2 cellular contexts compared by ENCODE assay signal in the genomic region with DNA sequence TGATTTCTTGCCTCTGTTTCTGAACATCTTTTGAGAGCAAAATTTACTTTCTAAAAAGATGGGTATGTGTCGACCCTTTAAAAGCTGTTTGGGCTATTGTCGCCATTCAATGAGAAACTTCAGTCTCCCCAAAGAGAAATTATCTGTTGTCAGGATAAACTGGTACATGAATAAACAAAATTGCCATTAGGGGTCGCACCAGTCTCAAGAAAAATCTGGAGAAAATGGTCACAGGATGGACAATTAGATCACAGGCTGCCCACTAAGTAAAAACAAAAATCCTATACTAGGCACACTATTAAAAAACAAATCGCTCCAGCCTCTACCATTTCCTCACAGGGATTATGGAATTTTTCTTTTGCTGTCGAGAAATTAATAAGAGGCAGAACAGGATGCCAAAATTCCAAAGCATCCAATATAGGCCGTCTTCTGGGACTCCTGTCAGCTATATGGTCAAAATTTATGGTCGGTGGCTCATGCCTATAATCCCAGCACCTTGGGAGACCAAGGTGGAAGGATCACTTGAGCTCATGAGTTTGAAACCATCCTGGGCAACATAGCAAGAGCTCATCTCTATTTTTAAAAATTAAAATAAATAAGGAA.
TF ChIP-seq lines count a peak whose summit lies in the region.

No MANE protein-coding gene starts in this region.

TF ChIP-seq in GM23338, 12 proteins besides CTCF, POLR2A, EP300 and RAD21 (continues in another document):
- TF ChIP-seq, protein P1, sequence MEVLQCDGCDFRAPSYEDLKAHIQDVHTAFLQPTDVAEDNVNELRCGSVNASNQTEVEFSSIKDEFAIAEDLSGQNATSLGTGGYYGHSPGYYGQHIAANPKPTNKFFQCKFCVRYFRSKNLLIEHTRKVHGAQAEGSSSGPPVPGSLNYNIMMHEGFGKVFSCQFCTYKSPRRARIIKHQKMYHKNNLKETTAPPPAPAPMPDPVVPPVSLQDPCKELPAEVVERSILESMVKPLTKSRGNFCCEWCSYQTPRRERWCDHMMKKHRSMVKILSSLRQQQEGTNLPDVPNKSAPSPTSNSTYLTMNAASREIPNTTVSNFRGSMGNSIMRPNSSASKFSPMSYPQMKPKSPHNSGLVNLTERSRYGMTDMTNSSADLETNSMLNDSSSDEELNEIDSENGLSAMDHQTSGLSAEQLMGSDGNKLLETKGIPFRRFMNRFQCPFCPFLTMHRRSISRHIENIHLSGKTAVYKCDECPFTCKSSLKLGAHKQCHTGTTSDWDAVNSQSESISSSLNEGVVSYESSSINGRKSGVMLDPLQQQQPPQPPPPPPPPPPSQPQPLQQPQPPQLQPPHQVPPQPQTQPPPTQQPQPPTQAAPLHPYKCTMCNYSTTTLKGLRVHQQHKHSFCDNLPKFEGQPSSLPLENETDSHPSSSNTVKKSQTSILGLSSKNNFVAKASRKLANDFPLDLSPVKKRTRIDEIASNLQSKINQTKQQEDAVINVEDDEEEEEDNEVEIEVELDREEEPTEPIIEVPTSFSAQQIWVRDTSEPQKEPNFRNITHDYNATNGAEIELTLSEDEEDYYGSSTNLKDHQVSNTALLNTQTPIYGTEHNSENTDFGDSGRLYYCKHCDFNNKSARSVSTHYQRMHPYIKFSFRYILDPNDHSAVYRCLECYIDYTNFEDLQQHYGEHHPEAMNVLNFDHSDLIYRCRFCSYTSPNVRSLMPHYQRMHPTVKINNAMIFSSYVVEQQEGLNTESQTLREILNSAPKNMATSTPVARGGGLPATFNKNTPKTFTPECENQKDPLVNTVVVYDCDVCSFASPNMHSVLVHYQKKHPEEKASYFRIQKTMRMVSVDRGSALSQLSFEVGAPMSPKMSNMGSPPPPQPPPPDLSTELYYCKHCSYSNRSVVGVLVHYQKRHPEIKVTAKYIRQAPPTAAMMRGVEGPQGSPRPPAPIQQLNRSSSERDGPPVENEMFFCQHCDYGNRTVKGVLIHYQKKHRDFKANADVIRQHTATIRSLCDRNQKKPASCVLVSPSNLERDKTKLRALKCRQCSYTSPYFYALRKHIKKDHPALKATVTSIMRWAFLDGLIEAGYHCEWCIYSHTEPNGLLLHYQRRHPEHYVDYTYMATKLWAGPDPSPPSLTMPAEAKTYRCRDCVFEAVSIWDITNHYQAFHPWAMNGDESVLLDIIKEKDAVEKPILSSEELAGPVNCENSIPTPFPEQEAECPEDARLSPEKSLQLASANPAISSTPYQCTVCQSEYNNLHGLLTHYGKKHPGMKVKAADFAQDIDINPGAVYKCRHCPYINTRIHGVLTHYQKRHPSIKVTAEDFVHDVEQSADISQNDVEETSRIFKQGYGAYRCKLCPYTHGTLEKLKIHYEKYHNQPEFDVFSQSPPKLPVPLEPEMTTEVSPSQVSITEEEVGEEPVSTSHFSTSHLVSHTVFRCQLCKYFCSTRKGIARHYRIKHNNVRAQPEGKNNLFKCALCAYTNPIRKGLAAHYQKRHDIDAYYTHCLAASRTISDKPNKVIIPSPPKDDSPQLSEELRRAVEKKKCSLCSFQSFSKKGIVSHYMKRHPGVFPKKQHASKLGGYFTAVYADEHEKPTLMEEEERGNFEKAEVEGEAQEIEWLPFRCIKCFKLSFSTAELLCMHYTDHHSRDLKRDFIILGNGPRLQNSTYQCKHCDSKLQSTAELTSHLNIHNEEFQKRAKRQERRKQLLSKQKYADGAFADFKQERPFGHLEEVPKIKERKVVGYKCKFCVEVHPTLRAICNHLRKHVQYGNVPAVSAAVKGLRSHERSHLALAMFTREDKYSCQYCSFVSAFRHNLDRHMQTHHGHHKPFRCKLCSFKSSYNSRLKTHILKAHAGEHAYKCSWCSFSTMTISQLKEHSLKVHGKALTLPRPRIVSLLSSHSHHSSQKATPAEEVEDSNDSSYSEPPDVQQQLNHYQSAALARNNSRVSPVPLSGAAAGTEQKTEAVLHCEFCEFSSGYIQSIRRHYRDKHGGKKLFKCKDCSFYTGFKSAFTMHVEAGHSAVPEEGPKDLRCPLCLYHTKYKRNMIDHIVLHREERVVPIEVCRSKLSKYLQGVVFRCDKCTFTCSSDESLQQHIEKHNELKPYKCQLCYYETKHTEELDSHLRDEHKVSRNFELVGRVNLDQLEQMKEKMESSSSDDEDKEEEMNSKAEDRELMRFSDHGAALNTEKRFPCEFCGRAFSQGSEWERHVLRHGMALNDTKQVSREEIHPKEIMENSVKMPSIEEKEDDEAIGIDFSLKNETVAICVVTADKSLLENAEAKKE (CRISPR knock-in tag; IDR thresholded peaks at IDR 0.05), result no peak
- no peak for TF ChIP-seq NANOG (IDR thresholded peaks at IDR 0.05; ENCODE audit: borderline replicate concordance)
- no peak for TF ChIP-seq ZNF331 (CRISPR knock-in tag; IDR thresholded peaks at IDR 0.05; ENCODE audit: low read depth)
- no peak for TF ChIP-seq POLR2AphosphoS5 (IDR thresholded peaks at IDR 0.05; ENCODE audit: low read depth)
- TF ChIP-seq EZH2 (IDR thresholded peaks at IDR 0.05; ENCODE audit: low read depth, unreplicated experiment), result no peak
- TF ChIP-seq JUNB (IDR thresholded peaks at IDR 0.05; ENCODE audit: unreplicated experiment), result no peak
- no peak for TF ChIP-seq CREB1 (CRISPR knock-in tag; IDR thresholded peaks at IDR 0.05; ENCODE audit: low read depth)
- no peak for TF ChIP-seq ZNF114 (CRISPR knock-in tag; IDR thresholded peaks at IDR 0.05)
- TF ChIP-seq STAT1 (IDR thresholded peaks at IDR 0.05; ENCODE audit: unreplicated experiment), result no peak
- TF ChIP-seq, protein P2, sequence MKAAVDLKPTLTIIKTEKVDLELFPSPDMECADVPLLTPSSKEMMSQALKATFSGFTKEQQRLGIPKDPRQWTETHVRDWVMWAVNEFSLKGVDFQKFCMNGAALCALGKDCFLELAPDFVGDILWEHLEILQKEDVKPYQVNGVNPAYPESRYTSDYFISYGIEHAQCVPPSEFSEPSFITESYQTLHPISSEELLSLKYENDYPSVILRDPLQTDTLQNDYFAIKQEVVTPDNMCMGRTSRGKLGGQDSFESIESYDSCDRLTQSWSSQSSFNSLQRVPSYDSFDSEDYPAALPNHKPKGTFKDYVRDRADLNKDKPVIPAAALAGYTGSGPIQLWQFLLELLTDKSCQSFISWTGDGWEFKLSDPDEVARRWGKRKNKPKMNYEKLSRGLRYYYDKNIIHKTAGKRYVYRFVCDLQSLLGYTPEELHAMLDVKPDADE (IDR thresholded peaks at IDR 0.05), result no peak
- no peak for TF ChIP-seq EZH2phosphoT487 (IDR thresholded peaks at IDR 0.05; ENCODE audit: unreplicated experiment)

TF ChIP-seq in H1, 55 proteins besides CTCF, POLR2A, EP300 and RAD21:
- TF ChIP-seq TAF7 (optimal IDR thresholded peaks at IDR 0.05; ENCODE audit: borderline replicate concordance, low read depth, low read length), result no peak
- no peak for TF ChIP-seq BACH1 (IDR thresholded peaks at IDR 0.05; ENCODE audit: low read length)
- no peak for TF ChIP-seq NANOG (IDR thresholded peaks at IDR 0.05; ENCODE audit: insufficient read depth, low read depth, low read length, poor library complexity, severe bottlenecking)
- TF ChIP-seq, protein P3, sequence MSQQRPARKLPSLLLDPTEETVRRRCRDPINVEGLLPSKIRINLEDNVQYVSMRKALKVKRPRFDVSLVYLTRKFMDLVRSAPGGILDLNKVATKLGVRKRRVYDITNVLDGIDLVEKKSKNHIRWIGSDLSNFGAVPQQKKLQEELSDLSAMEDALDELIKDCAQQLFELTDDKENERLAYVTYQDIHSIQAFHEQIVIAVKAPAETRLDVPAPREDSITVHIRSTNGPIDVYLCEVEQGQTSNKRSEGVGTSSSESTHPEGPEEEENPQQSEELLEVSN (IDR thresholded peaks at IDR 0.05), result no peak
- no peak for TF ChIP-seq SIRT6 (IDR thresholded peaks at IDR 0.05; ENCODE audit: low read length)
- no peak for TF ChIP-seq TAF1 (IDR thresholded peaks at IDR 0.05; ENCODE audit: low read depth, low read length)
- TF ChIP-seq, protein P4, sequence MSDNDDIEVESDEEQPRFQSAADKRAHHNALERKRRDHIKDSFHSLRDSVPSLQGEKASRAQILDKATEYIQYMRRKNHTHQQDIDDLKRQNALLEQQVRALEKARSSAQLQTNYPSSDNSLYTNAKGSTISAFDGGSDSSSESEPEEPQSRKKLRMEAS (IDR thresholded peaks at IDR 0.05), result no peak
- TF ChIP-seq SP4 (IDR thresholded peaks at IDR 0.05; ENCODE audit: low read length), result no peak
- no peak for TF ChIP-seq RXRA (IDR thresholded peaks at IDR 0.05; ENCODE audit: insufficient read depth, low read depth, low read length)
- TF ChIP-seq CBX8 (IDR thresholded peaks at IDR 0.05; ENCODE audit: borderline replicate concordance, low read depth, low read length), result no peak
- no peak for TF ChIP-seq SP2 (IDR thresholded peaks at IDR 0.05; ENCODE audit: low read length)
- no peak for TF ChIP-seq KDM5A (IDR thresholded peaks at IDR 0.05; ENCODE audit: low read length)
- TF ChIP-seq ASH2L (IDR thresholded peaks at IDR 0.05; ENCODE audit: low read length), result no peak
- TF ChIP-seq RFX5 (IDR thresholded peaks at IDR 0.05; ENCODE audit: borderline replicate concordance, low read depth, low read length), result no peak
- no peak for TF ChIP-seq CBX5 (IDR thresholded peaks at IDR 0.05; ENCODE audit: low read depth, low read length)
- TF ChIP-seq, protein P5, sequence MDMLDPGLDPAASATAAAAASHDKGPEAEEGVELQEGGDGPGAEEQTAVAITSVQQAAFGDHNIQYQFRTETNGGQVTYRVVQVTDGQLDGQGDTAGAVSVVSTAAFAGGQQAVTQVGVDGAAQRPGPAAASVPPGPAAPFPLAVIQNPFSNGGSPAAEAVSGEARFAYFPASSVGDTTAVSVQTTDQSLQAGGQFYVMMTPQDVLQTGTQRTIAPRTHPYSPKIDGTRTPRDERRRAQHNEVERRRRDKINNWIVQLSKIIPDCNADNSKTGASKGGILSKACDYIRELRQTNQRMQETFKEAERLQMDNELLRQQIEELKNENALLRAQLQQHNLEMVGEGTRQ (IDR thresholded peaks at IDR 0.05; ENCODE audit: low read length), result no peak
- no peak for TF ChIP-seq MAFK (IDR thresholded peaks at IDR 0.05; ENCODE audit: low read depth, low read length)
- TF ChIP-seq POU5F1 (IDR thresholded peaks at IDR 0.05; ENCODE audit: low read depth, low read length), result no peak
- TF ChIP-seq HDAC6 (IDR thresholded peaks at IDR 0.05; ENCODE audit: low read depth, low read length), result no peak
